ENCODE assay signal across 8 cellular contexts in the genomic region with DNA sequence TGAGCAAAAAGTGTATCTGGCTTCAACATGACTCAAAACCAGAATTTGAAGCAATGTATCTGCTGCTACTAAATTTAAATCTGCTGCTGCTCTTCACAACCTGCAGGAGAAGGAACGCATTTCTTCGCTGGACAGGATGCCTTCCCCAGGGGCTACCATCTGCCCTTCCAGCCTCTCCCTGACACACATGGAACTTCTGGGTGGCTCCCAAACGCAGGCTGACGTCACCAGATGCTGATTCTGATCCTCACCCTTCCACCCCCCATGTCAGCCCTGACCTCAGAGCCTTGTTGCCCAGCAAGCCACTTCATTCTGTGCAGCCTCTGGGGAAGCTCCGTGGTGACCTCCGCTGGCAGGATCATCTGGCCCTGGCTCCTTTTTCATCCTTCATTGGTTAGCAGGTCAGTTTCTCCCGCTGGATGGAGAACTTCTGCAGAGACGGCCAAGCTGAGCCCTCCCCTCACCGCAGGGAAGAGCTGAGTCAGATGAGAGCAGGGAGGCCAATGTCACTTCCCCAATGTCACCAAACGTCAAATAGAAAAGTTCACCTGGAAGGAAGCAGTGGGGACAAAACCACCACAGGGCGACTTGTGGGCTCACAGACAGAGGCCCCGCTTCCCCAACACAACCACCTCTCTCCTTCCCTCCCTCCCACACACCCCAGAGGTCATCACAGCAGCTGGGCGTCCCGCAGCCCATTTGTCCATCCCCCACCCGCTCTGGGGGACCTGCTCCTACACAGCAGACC. TPM values are rescaled to one million over a fixed set of nuclear protein-coding genes. Genes with fewer than 3 reads are reported as not detected.
DNase-seq lines count a peak whose midpoint lies in the region; ATAC-seq lines count a peak whose summit lies in the region.
"Had no signal": no experiment of that assay in that cellular context is flagged by ENCODE, and none has a peak within 500 bp of the region (broad histone marks: within the 10 kb centered on the region; RNA-seq: fewer than 3 reads in every experiment).

No MANE protein-coding gene starts in this region.

- POLR2A ChIA-PET in activated CD4-positive, alpha-beta memory T cell treated with anti-CD3 and anti-CD28 coated beads, Interleukin-2, amount 10 ng/mL, durations not matched to agents 7 days and 5 days (lab: Charles Lee): no interaction called here

- peak; percentile 82 for ATAC-seq in GM18517 (IDR thresholded peaks at IDR 0.05; ENCODE audit: unreplicated experiment)
- ATAC-seq in GM21825 (IDR thresholded peaks at IDR 0.05; ENCODE audit: unreplicated experiment): peak; percentile 94

- H3K36me3 Mint-ChIP-seq in activated CD4-positive, alpha-beta memory T cell treated with anti-CD3 and anti-CD28 coated beads, Interleukin-2, amount 10 ng/mL, durations not matched to agents 7 days and 5 days (ENCODE audit: low read depth): no peaks in the 10 kb centered on the region

- no peak overlapping the region for H3K9ac ChIP-seq in mesendoderm (ENCODE audit: low read length)

- H3K4me2 ChIP-seq in mesendoderm (ENCODE audit: low read length): no peak overlapping the region

- WGBS in mesendoderm (ENCODE audit: extremely low coverage, insufficient coverage, low lambda C conversion rate): no CpG with 5 or more reads among the region's 15 CpGs

- DNase-seq in KBM-7: peak; percentile 76
- peak; percentile 42 for DNase-seq in activated CD4-positive, alpha-beta memory T cell treated with anti-CD3 and anti-CD28 coated beads, Interleukin-2, amount 10 ng/mL, durations not matched to agents 7 days and 5 days
- peak; percentile 85 for DNase-seq in mesendoderm
- no peak for DNase-seq in HuH-7 (ENCODE audit: low spot score)
- DNase-seq in occipital lobe (lab: John Stamatoyannopoulos, UW): no peak

- no peak overlapping the region for H2AK5ac ChIP-seq in mesendoderm (ENCODE audit: low read length)

- no peaks in the 10 kb centered on the region for H3K4me1 ChIP-seq in mesendoderm (ENCODE audit: control insufficient read depth, low read depth, low read length)
- H3K4me1 ChIP-seq: thyroid gland had no signal

- H3K23ac ChIP-seq in mesendoderm (ENCODE audit: low read length): no peak overlapping the region

- no peak overlapping the region for H3K27ac ChIP-seq in mesendoderm (ENCODE audit: low read depth, low read length)
- H3K27ac ChIP-seq: thyroid gland had no signal

- no peak overlapping the region for H4K5ac ChIP-seq in mesendoderm (ENCODE audit: low read length)

- no peak overlapping the region for H2BK15ac ChIP-seq in mesendoderm (replicated peaks; ENCODE audit: low read depth)

- peaks cover 22% of the 10 kb centered on the region for H3K4me1 Mint-ChIP-seq in activated CD4-positive, alpha-beta memory T cell treated with anti-CD3 and anti-CD28 coated beads, Interleukin-2, amount 10 ng/mL, durations not matched to agents 7 days and 5 days

- H3K4ac ChIP-seq in mesendoderm (ENCODE audit: low read depth, low read length): no peak overlapping the region

- no peak overlapping the region for H4K8ac ChIP-seq in mesendoderm (ENCODE audit: low read depth, low read length)

- H3K36me3 ChIP-seq in mesendoderm (ENCODE audit: control insufficient read depth, insufficient read depth, low read length): no peaks in the 10 kb centered on the region
- H3K36me3 ChIP-seq: thyroid gland had no signal

- no peak overlapping the region for H3K4me3 ChIP-seq in mesendoderm (ENCODE audit: low read length)
- H3K4me3 ChIP-seq: thyroid gland had no signal

- no peak overlapping the region for H3K27ac Mint-ChIP-seq in activated CD4-positive, alpha-beta memory T cell treated with anti-CD3 and anti-CD28 coated beads, Interleukin-2, amount 10 ng/mL, durations not matched to agents 7 days and 5 days

- no peaks in the 10 kb centered on the region for H3K9me3 Mint-ChIP-seq in activated CD4-positive, alpha-beta memory T cell treated with anti-CD3 and anti-CD28 coated beads, Interleukin-2, amount 10 ng/mL, durations not matched to agents 7 days and 5 days

- peaks cover 54% of the 10 kb centered on the region for H3K27me3 Mint-ChIP-seq in activated CD4-positive, alpha-beta memory T cell treated with anti-CD3 and anti-CD28 coated beads, Interleukin-2, amount 10 ng/mL, durations not matched to agents 7 days and 5 days

- peak overlapping the region; percentile 5 for H2BK5ac ChIP-seq in mesendoderm (ENCODE audit: low read length)

- no peak overlapping the region for H2BK120ac ChIP-seq in mesendoderm (ENCODE audit: low read depth, low read length)

- in situ Hi-C loops in KBM-7 (cut with MboI; ENCODE audit: low pct_unique_long_range_greater_than_20kb, low sequenced_read_pairs): no loop called here

- H3K79me2 ChIP-seq in mesendoderm (ENCODE audit: control insufficient read depth, insufficient read depth, low read length): no peaks in the 10 kb centered on the region

- peak overlapping the region; percentile 19 for H3K4me3 Mint-ChIP-seq in activated CD4-positive, alpha-beta memory T cell treated with anti-CD3 and anti-CD28 coated beads, Interleukin-2, amount 10 ng/mL, durations not matched to agents 7 days and 5 days

- H3K18ac ChIP-seq in mesendoderm (ENCODE audit: low read length): no peak overlapping the region

- H3K79me1 ChIP-seq in mesendoderm (ENCODE audit: low read length): no peaks in the 10 kb centered on the region

- H3K27me3 ChIP-seq in mesendoderm (ENCODE audit: insufficient read depth, low read length, poor library complexity): no peaks in the 10 kb centered on the region
- H3K27me3 ChIP-seq: thyroid gland had no signal

- CTCF ChIA-PET in activated CD4-positive, alpha-beta memory T cell treated with anti-CD3 and anti-CD28 coated beads, Interleukin-2, amount 10 ng/mL, durations not matched to agents 7 days and 5 days (lab: Charles Lee): interaction anchor here (0.5 to 1.1 kb wide), 2 partner anchors 29 to 148 kb away, joined by 3 read pairs; no protein-coding TSS in a partner anchor

- H3K56ac ChIP-seq in mesendoderm (ENCODE audit: low read length): peak overlapping the region; percentile 29

RNA-seq across cellular contexts. Expression of gene RAB20, which starts 14.0 kb away (rescaled TPM):
- 1 to 10 TPM; 6.9 to 7.2 TPM for total RNA-seq in activated CD4-positive, alpha-beta memory T cell treated with anti-CD3 and anti-CD28 coated beads, Interleukin-2, amount 10 ng/mL, durations not matched to agents 7 days and 5 days
- 30.9 TPM for polyA plus RNA-seq in mesendoderm (2013, experiment 1 of 2)
- polyA plus RNA-seq in mesendoderm (2013, experiment 2 of 2): 30.6 TPM
- total RNA-seq in occipital lobe: 2.5 TPM

RNA-seq across cellular contexts. Expression of gene NAXD, which starts 39.8 kb away (rescaled TPM):
- total RNA-seq in activated CD4-positive, alpha-beta memory T cell treated with anti-CD3 and anti-CD28 coated beads, Interleukin-2, amount 10 ng/mL, durations not matched to agents 7 days and 5 days: 10 to 100 TPM; 29.6 to 30.8 TPM
- 22.1 TPM for polyA plus RNA-seq in mesendoderm (2013, experiment 1 of 2)
- polyA plus RNA-seq in mesendoderm (2013, experiment 2 of 2): 22.1 TPM
- total RNA-seq in occipital lobe: 27.5 TPM

Comparison
In these comparisons a context has a peak if more than half of its experiments do, and no peak if none do; other contexts are left out.
1. DNase-seq: peak in KBM-7 (single experiment), activated CD4-positive, alpha-beta memory T cell treated with anti-CD3 and anti-CD28 coated beads, Interleukin-2, amount 10 ng/mL, durations not matched to agents 7 days and 5 days (single experiment) and mesendoderm (single experiment); none in HuH-7 (single experiment) and occipital lobe (single experiment).